Comparison of ENCODE assay signal across 8 cellular contexts in the genomic region with DNA sequence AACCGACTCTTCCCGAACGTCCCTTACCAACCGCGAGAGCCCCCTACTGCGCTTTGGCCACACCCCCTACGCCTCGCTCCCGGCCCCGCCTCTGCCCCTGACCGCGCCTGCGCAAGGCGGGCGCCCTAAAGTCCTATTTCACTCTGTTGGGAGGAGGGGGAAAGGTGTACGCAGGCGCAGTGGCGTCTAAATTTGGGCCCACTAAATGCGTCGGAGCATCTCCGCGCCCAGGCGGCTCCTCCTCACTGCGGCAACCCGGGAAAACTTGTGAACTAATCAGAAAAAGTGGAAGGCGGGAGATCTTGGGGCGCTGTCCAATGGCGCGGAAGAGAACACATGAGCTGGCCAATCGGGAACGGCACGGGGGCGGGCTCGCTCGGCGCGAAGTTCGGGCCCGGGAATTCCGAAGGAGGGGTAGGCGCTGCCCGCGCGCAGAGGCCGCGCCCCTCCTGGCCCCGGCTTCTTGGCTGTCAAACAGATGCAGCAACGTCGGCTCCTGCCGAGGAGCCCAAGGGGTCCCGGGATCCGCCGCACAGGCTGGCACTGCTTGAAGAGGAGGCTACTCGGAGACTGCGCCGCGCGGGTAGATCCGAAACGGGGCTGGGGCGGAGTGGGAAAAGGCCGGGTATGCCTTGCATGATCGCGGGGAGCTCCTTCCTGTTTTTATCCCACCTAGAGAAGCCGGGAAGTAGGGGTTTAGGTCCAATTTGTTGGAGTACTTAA. TPM values are rescaled to one million over a fixed set of nuclear protein-coding genes. Genes with fewer than 3 reads are reported as not detected.
DNase-seq lines count a peak whose midpoint lies in the region; ATAC-seq and TF ChIP-seq lines count a peak whose summit lies in the region.

A gene with protein sequence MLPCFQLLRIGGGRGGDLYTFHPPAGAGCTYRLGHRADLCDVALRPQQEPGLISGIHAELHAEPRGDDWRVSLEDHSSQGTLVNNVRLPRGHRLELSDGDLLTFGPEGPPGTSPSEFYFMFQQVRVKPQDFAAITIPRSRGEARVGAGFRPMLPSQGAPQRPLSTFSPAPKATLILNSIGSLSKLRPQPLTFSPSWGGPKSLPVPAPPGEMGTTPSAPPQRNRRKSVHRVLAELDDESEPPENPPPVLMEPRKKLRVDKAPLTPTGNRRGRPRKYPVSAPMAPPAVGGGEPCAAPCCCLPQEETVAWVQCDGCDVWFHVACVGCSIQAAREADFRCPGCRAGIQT (plus strand): TSS at position 450 of the 723 bp plus-strand sequence. CDS start 881 bp downstream, outside the sequence.

- peak within 1 kb of the TSS; percentile 83 for H2AFZ ChIP-seq in DND-41 (ENCODE audit: low read depth, low read length)

- peaks cover 21% of the 10 kb centered on the region for H3K4me1 Mint-ChIP-seq in activated T-cell treated with anti-CD3 and anti-CD28 coated beads, Interleukin-2, amount 50 U/mL, for 4 hours (ENCODE audit: low read depth)

- H3K27ac ChIP-seq in DND-41 (ENCODE audit: low read length) (peak within 1 kb of the TSS; percentile 84), KOPT-K1 (ENCODE audit: low read depth, low read length, poor library complexity, severe bottlenecking) (peak within 1 kb of the TSS; percentile 88), Peyer's patch (peak within 1 kb of the TSS; percentile 55 to 85 (median 75)), muscle layer of colon (ENCODE audit: low read depth, low read length) (peak within 1 kb of the TSS; percentile 67)

- peak within 1 kb of the TSS; percentile 88 for H3K4me2 ChIP-seq in DND-41 (ENCODE audit: insufficient read depth, low read length)

- H3K4me3 ChIP-seq in DND-41 (ENCODE audit: low read depth in 1 of 2, low read length in 2 of 2) (peak within 1 kb of the TSS; percentile 60 to 85), Peyer's patch (peak within 1 kb of the TSS; percentile 61 to 75 (median 66)), muscle layer of colon (ENCODE audit: low read depth in 1 of 2, low read length in 2 of 2) (peak within 1 kb of the TSS; percentile 48 to 94)

- DNase-seq in DND-41 (peak; percentile 100), Peyer's patch (peak; percentile 97 to 100 (median 98)), erythroblast (lab: John Stamatoyannopoulos, UW) (peak; percentile 99 to 100)
- peak; percentile 99 for DNase-seq in activated T-cell treated with anti-CD3 and anti-CD28 coated beads, Interleukin-2, amount 50 U/mL, for 4 hours
- DNase-seq in stimulated activated CD8-positive, alpha-beta memory T cell treated with anti-CD3 and anti-CD28 coated beads, Interleukin-7, amount 100 ng/mL, for 1 hour (ENCODE audit: low read depth in 2 of 2) = peak; percentile 98 to 99

- TF ChIP-seq CTCF in DND-41 (IDR thresholded peaks at IDR 0.05; ENCODE audit: borderline replicate concordance, extremely low read depth, low read length, poor library complexity, severe bottlenecking) (no peak), Peyer's patch (IDR thresholded peaks at IDR 0.05) (no peak)

- no peaks in the 10 kb centered on the region for H3K27me3 Mint-ChIP-seq in activated T-cell treated with anti-CD3 and anti-CD28 coated beads, Interleukin-2, amount 50 U/mL, for 4 hours (ENCODE audit: low read depth)

- H3K9me3 ChIP-seq in DND-41 (ENCODE audit: insufficient read depth, low read length, severe bottlenecking) = no peaks in the 10 kb centered on the region
- H3K9me3 ChIP-seq in KOPT-K1 (ENCODE audit: insufficient read depth, low read length, poor library complexity, severe bottlenecking) = no peaks in the 10 kb centered on the region
- no peaks in the 10 kb centered on the region for H3K9me3 ChIP-seq in Peyer's patch
- no peaks in the 10 kb centered on the region for H3K9me3 ChIP-seq in muscle layer of colon (ENCODE audit: low read length)

- TF ChIP-seq POLR2A in Peyer's patch (IDR thresholded peaks at IDR 0.05) (no peak), erythroblast (IDR thresholded peaks at IDR 0.05; ENCODE audit: low read length) (peak; percentile 57)

- H3K36me3 Mint-ChIP-seq in activated T-cell treated with anti-CD3 and anti-CD28 coated beads, Interleukin-2, amount 50 U/mL, for 4 hours (ENCODE audit: insufficient read depth) = peaks cover 4% of the 10 kb centered on the region

- no peaks in the 10 kb centered on the region for H3K9me3 Mint-ChIP-seq in activated T-cell treated with anti-CD3 and anti-CD28 coated beads, Interleukin-2, amount 50 U/mL, for 4 hours

- H3K79me2 ChIP-seq in DND-41 (ENCODE audit: insufficient read depth, low read length) = peaks cover 59% of the 10 kb centered on the region

- H3K36me3 ChIP-seq in DND-41 (ENCODE audit: insufficient read depth, low read length) = peaks cover 67% of the 10 kb centered on the region
- H3K36me3 ChIP-seq in KOPT-K1 (ENCODE audit: insufficient read depth, low read length) = peaks cover 69% of the 10 kb centered on the region
- peaks cover 0 to 16% (median 0%) of the 10 kb centered on the region in 3 donors for H3K36me3 ChIP-seq in Peyer's patch
- H3K36me3 ChIP-seq in muscle layer of colon (ENCODE audit: insufficient read depth, low read length) = peaks cover 20% of the 10 kb centered on the region

- peak within 1 kb of the TSS; percentile 93 for H3K4me3 Mint-ChIP-seq in activated T-cell treated with anti-CD3 and anti-CD28 coated beads, Interleukin-2, amount 50 U/mL, for 4 hours

- H4K20me1 ChIP-seq in DND-41 (ENCODE audit: insufficient read depth, low read length) = peaks cover 22% of the 10 kb centered on the region

- ATAC-seq in DND-41 (ENCODE audit: insufficient read depth, low read depth) (peak; percentile 90), GM21825 (IDR thresholded peaks at IDR 0.05; ENCODE audit: unreplicated experiment) (peak; percentile 81)
- ATAC-seq in activated T-cell treated with anti-CD3 and anti-CD28 coated beads, Interleukin-2, amount 50 U/mL, for 4 hours = peak; percentile 96

- peaks cover 57% of the 10 kb centered on the region for H3K4me1 ChIP-seq in DND-41 (ENCODE audit: insufficient read depth, low read length)
- peaks cover 0 to 22% (median 11%) of the 10 kb centered on the region in 4 donors for H3K4me1 ChIP-seq in Peyer's patch
- peaks cover 19% of the 10 kb centered on the region for H3K4me1 ChIP-seq in muscle layer of colon (ENCODE audit: insufficient read depth, low read length)

- H3K27me3 ChIP-seq in DND-41 (ENCODE audit: insufficient read depth, low read length, poor library complexity) (no peaks in the 10 kb centered on the region), Peyer's patch (no peaks in the 10 kb centered on the region), muscle layer of colon (ENCODE audit: control insufficient read depth in 1 of 2, insufficient read depth in 2 of 2, low read length in 2 of 2) (no peaks in the 10 kb centered on the region)

- peak within 1 kb of the TSS; percentile 73 for H3K9ac ChIP-seq in DND-41 (ENCODE audit: low read depth, low read length)
- H3K9ac ChIP-seq in muscle layer of colon (ENCODE audit: low read length) = peak within 1 kb of the TSS; percentile 61

RNA-seq across cellular contexts. Expression of the gene that starts here (rescaled TPM):
- total RNA-seq in Peyer's patch = 10 to 100 TPM in 1 of 4 donors, 1 to 10 TPM in 3; 4.0 to 28.9 (median 7.1) TPM
- total RNA-seq in activated T-cell treated with anti-CD3 and anti-CD28 coated beads, Interleukin-2, amount 50 U/mL, for 4 hours = 10 to 100 TPM; 28.8 to 31.1 (median 30.8) TPM

Comparison
In these comparisons a context has a peak if more than half of its experiments do, and no peak if none do; other contexts are left out.
1. Peak in every context shown above with its lines: DNase-seq, ATAC-seq, H3K4me3 ChIP-seq and H3K27ac ChIP-seq.